ENCODE assay signal across 8 cellular contexts in genomic region chrX:70133303-70134115, GRCh38. TPM values are rescaled to one million over a fixed set of nuclear protein-coding genes. Genes with fewer than 3 reads are reported as not detected.
DNase-seq lines count a peak whose midpoint lies in the region; ATAC-seq and TF ChIP-seq lines count a peak whose summit lies in the region.

TSS of gene IGBP1 (plus strand) at chrX:70133447. CDS start at chrX:70133948, 501 bp downstream.

- H3K27me3 Mint-ChIP-seq in CD8-positive, alpha-beta T cell (ENCODE audit: low read depth) = no peaks in the 10 kb centered on the region
- no peaks in the 10 kb centered on the region for H3K27me3 Mint-ChIP-seq in activated CD8-positive, alpha-beta T cell treated with anti-CD3 and anti-CD28 coated beads for 36 hours

- H3K4me1 ChIP-seq in CD8-positive, alpha-beta T cell (ENCODE audit: insufficient read depth, low read length) = peaks cover 21% of the 10 kb centered on the region
- H3K4me1 ChIP-seq in lung (ENCODE audit: control insufficient read depth in 2 of 2, insufficient read depth in 2 of 2, low read length in 2 of 2) = peaks cover 0 to 5% of the 10 kb centered on the region in 2 donors

- H3K4me3 Mint-ChIP-seq in CD8-positive, alpha-beta T cell = peak within 1 kb of the TSS; percentile 99
- peak within 1 kb of the TSS; percentile 96 for H3K4me3 Mint-ChIP-seq in activated CD8-positive, alpha-beta T cell treated with anti-CD3 and anti-CD28 coated beads for 36 hours

- H3K36me3 ChIP-seq in CD8-positive, alpha-beta T cell (ENCODE audit: insufficient read depth, low read length) = no peaks in the 10 kb centered on the region
- H3K36me3 ChIP-seq in lung (ENCODE audit: control insufficient read depth in 2 of 2, insufficient read depth in 2 of 2, low read length in 2 of 2) = no peaks in the 10 kb centered on the region

- intact Hi-C loops in CD8-positive, alpha-beta T cell (cut with DNase I, micrococcal nuclease) = loop anchor here (1.0 to 10.0 kb wide), 10 partner anchors 101 to 1309 kb away; partner anchors contain the start of genes PDZD11 (in 2 of the 2), EFNB1 (in 1 of the 2), PJA1 (in 1 of the 2) and TAF1 (in 1 of the 2)
- intact Hi-C loops in activated CD8-positive, alpha-beta T cell treated with anti-CD3 and anti-CD28 coated beads for 36 hours (cut with micrococcal nuclease) = loop anchor here (10.0 kb wide), 1 partner anchor 301 kb away; no protein-coding TSS in a partner anchor

- no peaks in the 10 kb centered on the region for H3K9me3 Mint-ChIP-seq in CD8-positive, alpha-beta T cell
- H3K9me3 Mint-ChIP-seq in activated CD8-positive, alpha-beta T cell treated with anti-CD3 and anti-CD28 coated beads for 36 hours = no peaks in the 10 kb centered on the region

- 0 to 34% methylated on average over 37 to 59 of the region's 59 CpGs for WGBS in lung, 2 donors

- H3K4me3 ChIP-seq in CD8-positive, alpha-beta T cell (ENCODE audit: low read depth, low read length) = peak within 1 kb of the TSS; percentile 84
- peak within 1 kb of the TSS; percentile 51 for H3K4me3 ChIP-seq in lung

- H3K27me3 ChIP-seq in CD8-positive, alpha-beta T cell (ENCODE audit: insufficient read depth, low read length) = no peaks in the 10 kb centered on the region
- H3K27me3 ChIP-seq in lung (ENCODE audit: control insufficient read depth, insufficient read depth) = no peaks in the 10 kb centered on the region

- H3K9me3 ChIP-seq in CD8-positive, alpha-beta T cell (ENCODE audit: low read length) = no peaks in the 10 kb centered on the region
- H3K9me3 ChIP-seq in lung (ENCODE audit: control insufficient read depth in 2 of 2, insufficient read depth in 1 of 2, low read length in 1 of 2) = peaks cover 0 to 7% of the 10 kb centered on the region in 2 donors

- POLR2A ChIA-PET in CD8-positive, alpha-beta T cell (lab: Charles Lee) = interaction anchor here (0.8 to 1.8 kb wide), 7 partner anchors 9 to 1305 kb away, joined by 3 to 8 read pairs (median 4); partner anchors contain the start of genes EFNB1 and NONO
- POLR2A ChIA-PET in activated CD8-positive, alpha-beta T cell treated with anti-CD3 and anti-CD28 coated beads for 36 hours (lab: Charles Lee) = interaction anchor here (1.0 to 1.5 kb wide), 3 partner anchors 26 to 157 kb away, joined by 3 to 4 read pairs (median 3); partner anchors contain the start of genes KIF4A and PDZD11

- CTCF ChIA-PET in CD8-positive, alpha-beta T cell (lab: Charles Lee) = interaction anchor here (0.8 to 1.4 kb wide), 4 partner anchors 15 to 302 kb away, joined by 3 to 4 read pairs (median 4); no protein-coding TSS in a partner anchor
- CTCF ChIA-PET in activated CD8-positive, alpha-beta T cell treated with anti-CD3 and anti-CD28 coated beads for 36 hours (lab: Charles Lee) = interaction anchor here (0.8 to 2.9 kb wide), 9 partner anchors 36 to 640 kb away, joined by 3 to 8 read pairs (median 4); no protein-coding TSS in a partner anchor

- DNase-seq in CD8-positive, alpha-beta T cell = peak; percentile 48 to 87 (median 73)
- DNase-seq in HK-2 (ENCODE audit: unreplicated experiment) (peak; percentile 84), NCI-H82 treated with DMSO at 0.1 percent for 48 hours (lab: John Stamatoyannopoulos, UW; ENCODE audit: unreplicated experiment) (peak; percentile 86), lung (ENCODE audit: low spot score) (peak; percentile 80)
- peak; percentile 87 for DNase-seq in activated CD8-positive, alpha-beta T cell treated with anti-CD3 and anti-CD28 coated beads for 36 hours
- peak; percentile 71 for DNase-seq in effector CD4-positive, alpha-beta T cell
- DNase-seq in stimulated activated CD4-positive, alpha-beta T cell treated with anti-CD3 and anti-CD28 coated beads, TNF-alpha, amount 100 ng/mL, for 4 hours (ENCODE audit: low read depth in 3 of 3) = peak; percentile 33 to 57 (median 45)

- H3K36me3 Mint-ChIP-seq in CD8-positive, alpha-beta T cell = peaks cover 25% of the 10 kb centered on the region
- H3K36me3 Mint-ChIP-seq in activated CD8-positive, alpha-beta T cell treated with anti-CD3 and anti-CD28 coated beads for 36 hours (ENCODE audit: low read depth) = peaks cover 19% of the 10 kb centered on the region

- H3K27ac ChIP-seq in CD8-positive, alpha-beta T cell (ENCODE audit: low read depth, low read length) = peak within 1 kb of the TSS; percentile 96
- peak within 1 kb of the TSS; percentile 88 to 91 for H3K27ac ChIP-seq in lung (ENCODE audit: low read depth in 1 of 2, low read length in 1 of 2)

- peak; percentile 81 for ATAC-seq in CD8-positive, alpha-beta T cell
- peak; percentile 90 for ATAC-seq in GM19452 (IDR thresholded peaks at IDR 0.05; ENCODE audit: unreplicated experiment)
- peak; percentile 80 for ATAC-seq in activated CD8-positive, alpha-beta T cell treated with anti-CD3 and anti-CD28 coated beads for 36 hours
- ATAC-seq in lung (ENCODE audit: insufficient read depth, low FRiP score) = peak; percentile 85

- peak within 1 kb of the TSS; percentile 98 for H3K27ac Mint-ChIP-seq in CD8-positive, alpha-beta T cell
- H3K27ac Mint-ChIP-seq in activated CD8-positive, alpha-beta T cell treated with anti-CD3 and anti-CD28 coated beads for 36 hours = peak within 1 kb of the TSS; percentile 97

- H3K4me1 Mint-ChIP-seq in CD8-positive, alpha-beta T cell (ENCODE audit: low read depth) = peaks cover 45% of the 10 kb centered on the region
- peaks cover 32% of the 10 kb centered on the region for H3K4me1 Mint-ChIP-seq in activated CD8-positive, alpha-beta T cell treated with anti-CD3 and anti-CD28 coated beads for 36 hours (ENCODE audit: low read depth)

- TF ChIP-seq CTCF in CD8-positive, alpha-beta T cell (IDR thresholded peaks at IDR 0.05) = peak; percentile 48
- TF ChIP-seq CTCF in activated CD8-positive, alpha-beta T cell treated with anti-CD3 and anti-CD28 coated beads for 36 hours (IDR thresholded peaks at IDR 0.05) = peak; percentile 37
- TF ChIP-seq CTCF in lung (IDR thresholded peaks at IDR 0.05; ENCODE audit: control extremely low read depth, extremely low read depth) = peak; percentile 9

RNA-seq across cellular contexts. Expression of gene IGBP1, which starts in this region (rescaled TPM):
- total RNA-seq in CD8-positive, alpha-beta T cell = 10 to 100 TPM; 55.7 to 56.6 TPM
- total RNA-seq in activated CD8-positive, alpha-beta T cell treated with anti-CD3 and anti-CD28 coated beads for 36 hours = 10 to 100 TPM; 43.5 to 45.1 TPM
- 10 to 100 TPM; 35.5 to 69.1 TPM for total RNA-seq in lung
- polyA plus RNA-seq in lung = 10 to 100 TPM; 38.1 to 38.5 TPM

Comparison
In these comparisons a context has a peak if more than half of its experiments do, and no peak if none do; other contexts are left out.
1. Peak in every context shown above with its lines: DNase-seq, ATAC-seq, H3K4me3 ChIP-seq and H3K27ac ChIP-seq.